In the genomic region with DNA sequence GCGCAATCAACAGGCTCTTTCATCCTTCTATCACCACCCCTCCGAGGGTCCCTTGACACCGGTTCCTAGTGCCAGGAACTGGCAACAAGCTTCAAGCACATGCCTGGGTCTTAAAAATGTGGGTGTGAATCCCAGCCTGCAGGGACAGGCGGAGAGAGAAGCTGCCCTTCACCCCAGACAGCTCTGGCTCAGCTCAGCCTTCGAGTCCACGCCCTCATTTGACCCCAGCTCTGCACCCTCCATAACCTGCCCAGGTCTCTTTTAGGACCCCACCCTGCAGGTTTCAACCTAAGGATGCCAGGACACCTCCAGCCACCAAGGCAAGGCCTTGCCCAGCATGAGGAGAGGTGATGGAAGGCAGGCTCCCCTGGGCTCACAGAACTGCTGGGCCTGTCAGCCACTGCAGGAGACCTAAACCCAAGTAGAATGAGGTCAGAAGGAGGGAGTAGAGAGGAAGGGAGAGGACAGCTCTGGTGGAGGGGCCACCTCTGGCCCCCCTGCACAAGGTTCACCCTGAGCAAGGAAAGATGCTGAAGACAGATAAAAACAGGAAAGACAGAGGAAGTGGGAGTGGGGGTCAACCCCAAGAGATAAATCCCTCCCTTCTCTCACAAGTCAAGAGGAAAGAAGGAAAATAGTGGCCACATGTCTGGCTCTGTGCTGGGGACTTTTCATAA, we compare ENCODE assay signal across 10 cellular contexts. TPM values are rescaled to one million over a fixed set of nuclear protein-coding genes. Genes with fewer than 3 reads are reported as not detected.
A peak's percentile ranks its signal among the peaks of the same experiment; 100 is the strongest.
DNase-seq lines count a peak whose midpoint lies in the region; ATAC-seq and TF ChIP-seq lines count a peak whose summit lies in the region.
"Had no signal": no experiment of that assay in that cellular context is flagged by ENCODE, and none has a peak within 500 bp of the region (broad histone marks: within the 10 kb centered on the region; RNA-seq: fewer than 3 reads in every experiment).

No MANE protein-coding gene starts in this region.

- no peaks in the 10 kb centered on the region for H4K20me1 ChIP-seq in mammary epithelial cell (ENCODE audit: insufficient read depth, low read length)

- TF ChIP-seq POLR2A in heart left ventricle (IDR thresholded peaks at IDR 0.05) = no peak

- H3K27me3 Mint-ChIP-seq in naive thymus-derived CD8-positive, alpha-beta T cell = peaks cover 0 to 2% (median 0%) of the 10 kb centered on the region in 5 donors

- no peaks in the 10 kb centered on the region for H3K79me2 ChIP-seq in mammary epithelial cell (ENCODE audit: insufficient read depth, low read length)

- peak overlapping the region; percentile 91 for H2AFZ ChIP-seq in mammary epithelial cell (ENCODE audit: low read depth, low read length)

- peaks cover 0 to 10% (median 4%) of the 10 kb centered on the region in 9 donors for H3K9me3 Mint-ChIP-seq in naive thymus-derived CD8-positive, alpha-beta T cell

- dilution Hi-C loops in mammary epithelial cell (cut with HindIII; ENCODE audit: low sequenced_read_pairs) = no loop called here

- TF ChIP-seq CTCF in heart left ventricle (IDR thresholded peaks at IDR 0.05) (no peak), mammary epithelial cell (conservative IDR thresholded peaks at IDR 0.05 in 1 of 2, IDR thresholded peaks at IDR 0.05 in 1 of 2; ENCODE audit: extremely low read depth in 1 of 2, insufficient read depth in 1 of 2, low read depth in 1 of 2, low read length in 2 of 2) (no peak)

- H3K4me2 ChIP-seq in mammary epithelial cell (ENCODE audit: insufficient read depth, low read depth, low read length) = no peak overlapping the region

- H3K27me3 ChIP-seq in heart left ventricle (peaks cover 0 to 19% (median 0%) of the 10 kb centered on the region in 9 donors), mammary epithelial cell (ENCODE audit: insufficient read depth, low read length) (no peaks in the 10 kb centered on the region), aorta (ENCODE audit: control insufficient read depth in 1 of 2, insufficient read depth in 2 of 2, low read length in 1 of 2) (no peaks in the 10 kb centered on the region)

- CTCF ChIA-PET in mammary epithelial cell (lab: Charles Lee; ENCODE audit: low non-redundant PET) = no interaction called here

- H3K9ac ChIP-seq in mammary epithelial cell (ENCODE audit: insufficient read depth, low read length) = no peak overlapping the region

- H3K4me1 Mint-ChIP-seq in naive thymus-derived CD8-positive, alpha-beta T cell = peaks cover 26 to 50% (median 47%) of the 10 kb centered on the region in 4 donors

- BruUV-seq in mammary epithelial cell (replicated peaks; lab: Mats Ljungman, UMichigan) = no TSS peak

- H3K4me1 ChIP-seq in heart left ventricle = peaks cover 29 to 82% (median 72%) of the 10 kb centered on the region in 12 donors
- peaks cover 42% of the 10 kb centered on the region for H3K4me1 ChIP-seq in mammary epithelial cell (ENCODE audit: insufficient read depth, low read length)
- peaks cover 0 to 4% of the 10 kb centered on the region in 2 donors for H3K4me1 ChIP-seq in aorta (ENCODE audit: control insufficient read depth in 1 of 2, insufficient read depth in 2 of 2, low read length in 2 of 2)

- POLR2A ChIA-PET in naive thymus-derived CD8-positive, alpha-beta T cell (lab: Charles Lee) = no interaction called here

- 51 to 61% (median 57%) methylated on average over 6 of the region's 6 CpGs for WGBS in heart left ventricle, 4 donors
- 34% methylated on average over 5 of the region's 6 CpGs for WGBS in mammary epithelial cell (ENCODE audit: low coverage, missing lambda C conversion rate)
- 16 to 19% methylated on average over 6 of the region's 6 CpGs for WGBS in aorta, 2 donors

- H3K27ac ChIP-seq in heart left ventricle = peak overlapping the region; percentile 22 to 97 (median 80)
- H3K27ac ChIP-seq in mammary epithelial cell (ENCODE audit: insufficient read depth, low read depth, low read length) = no peak overlapping the region
- peak overlapping the region; percentile 34 to 68 for H3K27ac ChIP-seq in aorta (ENCODE audit: low read depth in 1 of 2, low read length in 2 of 2)

- no peak for DNase-seq in heart left ventricle
- DNase-seq in left cardiac atrium = no peak
- no peak for DNase-seq in mammary epithelial cell
- peak in 1 of 10 donors; percentile 62 for DNase-seq in naive thymus-derived CD8-positive, alpha-beta T cell
- peak; percentile 45 to 57 for DNase-seq in aorta
- no peak for DNase-seq in NCI-H774 (lab: John Stamatoyannopoulos, UW)
- DNase-seq in COLO668 (lab: John Stamatoyannopoulos, UW; ENCODE audit: unreplicated experiment) = no peak
- DNase-seq in NCI-H1092 (lab: John Stamatoyannopoulos, UW) = no peak
- DNase-seq: NCI-H1048 had no signal

- peaks cover 5 to 18% (median 13%) of the 10 kb centered on the region in 3 donors for H3K36me3 Mint-ChIP-seq in naive thymus-derived CD8-positive, alpha-beta T cell

- H3K9me3 ChIP-seq in heart left ventricle (no peaks in the 10 kb centered on the region), mammary epithelial cell (replicated peaks; ENCODE audit: insufficient read depth, low read length) (no peaks in the 10 kb centered on the region), aorta (ENCODE audit: control insufficient read depth, low read length) (no peaks in the 10 kb centered on the region)

- H3K4me3 ChIP-seq in heart left ventricle (no peak overlapping the region), mammary epithelial cell (replicated peaks in 1 of 3; ENCODE audit: insufficient read depth in 1 of 3, low read depth in 2 of 3, low read length in 3 of 3) (no peak overlapping the region), aorta (ENCODE audit: low read length in 2 of 2) (no peak overlapping the region)

- H3K4me3 Mint-ChIP-seq in naive thymus-derived CD8-positive, alpha-beta T cell = peak overlapping the region in 5 of 10 donors; percentile 27 to 71 (median 48)

- in situ Hi-C loops in mammary epithelial cell (cut with MboI; ENCODE audit: low sequenced_read_pairs in 2 of 2) = no loop called here

- ATAC-seq in heart left ventricle = no peak
- no peak for ATAC-seq in left cardiac atrium
- no peak for ATAC-seq in naive thymus-derived CD8-positive, alpha-beta T cell
- ATAC-seq in aorta (ENCODE audit: low FRiP score) = no peak

- intact Hi-C loops in heart left ventricle (cut with DNase I) (no loop called here), left cardiac atrium (cut with DNase I) (no loop called here), mammary epithelial cell (cut with micrococcal nuclease) (no loop called here), aorta (cut with DNase I) (no loop called here)

- peak overlapping the region in 8 of 10 donors; percentile 51 to 83 (median 77) for H3K27ac Mint-ChIP-seq in naive thymus-derived CD8-positive, alpha-beta T cell

- H3K36me3 ChIP-seq in heart left ventricle (no peaks in the 10 kb centered on the region), mammary epithelial cell (ENCODE audit: insufficient read depth, low read length) (no peaks in the 10 kb centered on the region), aorta (ENCODE audit: control insufficient read depth in 1 of 2, insufficient read depth in 2 of 2, low read length in 1 of 2) (peaks cover 0 to 2% of the 10 kb centered on the region in 2 donors)

RNA-seq across cellular contexts. Expression of a gene that starts 2.6 kb away (rescaled TPM):
- 10 to 100 TPM; 20.7 to 79.5 (median 30.4) TPM for total RNA-seq in heart left ventricle
- 10 to 100 TPM; 28.8 to 36.1 TPM for polyA plus RNA-seq in heart left ventricle
- total RNA-seq in left cardiac atrium = 10 to 100 TPM; 12.0 to 31.5 TPM
- 10 to 100 TPM in 1 of 2 donors, 1 to 10 TPM in 1; 5.0 to 23.0 TPM for total RNA-seq in mammary epithelial cell
- 18.7 TPM for polyA plus RNA-seq in mammary epithelial cell
- polyA minus RNA-seq in mammary epithelial cell = 6.0 TPM
- 1 to 10 TPM in 1 of 2 experiments, under 1 TPM in 1; 0.80 to 1.9 TPM for total RNA-seq in naive thymus-derived CD8-positive, alpha-beta T cell
- polyA plus RNA-seq in naive thymus-derived CD8-positive, alpha-beta T cell = 1 to 10 TPM; 1.2 to 2.0 (median 1.3) TPM
- 100 to 1,000 TPM; 108 to 115 TPM for total RNA-seq in aorta
- polyA plus RNA-seq in aorta = 100 to 1,000 TPM in 1 of 2 donors, 10 to 100 TPM in 1; 49.0 to 138 TPM

RNA-seq across cellular contexts. Expression of a gene that starts 50.3 kb away (rescaled TPM):
- total RNA-seq in heart left ventricle = not detected
- not detected for polyA plus RNA-seq in heart left ventricle
- not detected for total RNA-seq in left cardiac atrium
- not detected for total RNA-seq in mammary epithelial cell
- not detected for polyA plus RNA-seq in mammary epithelial cell
- polyA minus RNA-seq in mammary epithelial cell = not detected
- not detected for total RNA-seq in naive thymus-derived CD8-positive, alpha-beta T cell
- not detected for polyA plus RNA-seq in naive thymus-derived CD8-positive, alpha-beta T cell
- not detected for total RNA-seq in aorta
- not detected for polyA plus RNA-seq in aorta
- total RNA-seq: T-helper 1 cell treated with Interleukin-12 subunit alpha and Interleukin-12 subunit beta and Interleukin-4 antibody, amounts not matched to agents 30 ng/mL and 1 ng/mL, for 36 hours had no signal

Comparison
In these comparisons a context has a peak if more than half of its experiments do, and no peak if none do; other contexts are left out.
1. DNase-seq: peak in aorta (2 of 2); none in heart left ventricle (0 of 5), left cardiac atrium (single experiment), mammary epithelial cell (single experiment), NCI-H774 (single experiment), COLO668 (single experiment) and NCI-H1092 (single experiment).